Comparison of ENCODE assay signal across 2 cellular contexts in genomic region chr19:14082675-14082960, GRCh38.
TF ChIP-seq lines count a peak whose summit lies in the region.

No MANE protein-coding gene starts in this region.

TF ChIP-seq in SK-N-SH, 30 proteins besides CTCF, POLR2A, EP300 and RAD21 (continued from another document):
- TF ChIP-seq POLR2AphosphoS5 (IDR thresholded peaks at IDR 0.05; ENCODE audit: low read depth, low read length), result no peak
- TF ChIP-seq SMC3 (IDR thresholded peaks at IDR 0.05; ENCODE audit: low read depth, low read length), result no peak
- TF ChIP-seq MEF2A (IDR thresholded peaks at IDR 0.05; ENCODE audit: borderline replicate concordance, low read depth), result no peak
- TF ChIP-seq TCF12 (IDR thresholded peaks at IDR 0.05), result no peak
- no peak for TF ChIP-seq NFIC (IDR thresholded peaks at IDR 0.05; ENCODE audit: borderline replicate concordance)
- TF ChIP-seq RFX5 (IDR thresholded peaks at IDR 0.05; ENCODE audit: low read length), result no peak

TF ChIP-seq in SK-N-SH treated with all-trans-retinoic acid at 6 μM for 48 hours, 23 proteins besides CTCF, POLR2A, EP300 and RAD21 (continued from another document):
- TF ChIP-seq CREB5 (CRISPR knock-in tag; IDR thresholded peaks at IDR 0.05; ENCODE audit: low read depth) (no peak), CSRNP3 (CRISPR knock-in tag; IDR thresholded peaks at IDR 0.05) (no peak), ZNF565 (CRISPR knock-in tag; conservative IDR thresholded peaks at IDR 0.05; ENCODE audit: low read depth) (no peak), ESRRG (CRISPR knock-in tag; IDR thresholded peaks at IDR 0.05) (no peak), ISL1 (CRISPR knock-in tag; IDR thresholded peaks at IDR 0.05) (no peak), ZNF8 (CRISPR knock-in tag; IDR thresholded peaks at IDR 0.05) (no peak), TSHZ2 (CRISPR knock-in tag; IDR thresholded peaks at IDR 0.05) (no peak), PATZ1 (CRISPR knock-in tag; IDR thresholded peaks at IDR 0.05; ENCODE audit: borderline replicate concordance) (no peak), TCF4 (CRISPR knock-in tag; IDR thresholded peaks at IDR 0.05; ENCODE audit: borderline replicate concordance) (no peak), ZC3H10 (CRISPR knock-in tag; IDR thresholded peaks at IDR 0.05) (no peak)
TF ChIP-seq in SK-N-SH treated with all-trans-retinoic acid at 6 μM for 48 hours: peak in this region for 0.
